Comparison of ENCODE assay signal across 2 cellular contexts in genomic region chr20:3749087-3749688, GRCh38.
TF ChIP-seq lines count a peak whose summit lies in the region.

No MANE protein-coding gene starts in this region.

TF ChIP-seq in SK-N-SH, 30 proteins besides CTCF, POLR2A, EP300 and RAD21:
- TF ChIP-seq MXI1 (IDR thresholded peaks at IDR 0.05; ENCODE audit: low read depth, low read length): no peak
- TF ChIP-seq YY1 (IDR thresholded peaks at IDR 0.05; ENCODE audit: low read depth): no peak
- TF ChIP-seq NFIC (IDR thresholded peaks at IDR 0.05; ENCODE audit: borderline replicate concordance): no peak
- no peak for TF ChIP-seq JUND (IDR thresholded peaks at IDR 0.05)
- no peak for TF ChIP-seq FOXM1 (IDR thresholded peaks at IDR 0.05; ENCODE audit: low read depth)
- TF ChIP-seq TEAD4 (IDR thresholded peaks at IDR 0.05; ENCODE audit: borderline replicate concordance, insufficient read depth): no peak
- TF ChIP-seq ZBTB33 (IDR thresholded peaks at IDR 0.05; ENCODE audit: borderline replicate concordance, low read depth): no peak
- no peak for TF ChIP-seq ELF1 (IDR thresholded peaks at IDR 0.05)
- no peak for TF ChIP-seq PBX3 (IDR thresholded peaks at IDR 0.05)
- TF ChIP-seq USF1 (IDR thresholded peaks at IDR 0.05; ENCODE audit: borderline replicate concordance, low read depth): no peak
- no peak for TF ChIP-seq GATA2 (CRISPR knock-in tag; IDR thresholded peaks at IDR 0.05)
- TF ChIP-seq GABPA (IDR thresholded peaks at IDR 0.05; ENCODE audit: low read depth): no peak
- no peak for TF ChIP-seq CHD2 (IDR thresholded peaks at IDR 0.05; ENCODE audit: low read length, partially characterized antibody)
- TF ChIP-seq TCF12 (IDR thresholded peaks at IDR 0.05): no peak
- TF ChIP-seq SIN3A (IDR thresholded peaks at IDR 0.05; ENCODE audit: borderline replicate concordance, low read depth, low read length): no peak
- no peak for TF ChIP-seq NRF1 (IDR thresholded peaks at IDR 0.05; ENCODE audit: low read depth, low read length)

TF ChIP-seq in SK-N-SH treated with all-trans-retinoic acid at 6 μM for 48 hours, 23 proteins besides CTCF, POLR2A, EP300 and RAD21:
- TF ChIP-seq GLIS3 (CRISPR knock-in tag; IDR thresholded peaks at IDR 0.05): no peak
- no peak for TF ChIP-seq TCF4 (CRISPR knock-in tag; IDR thresholded peaks at IDR 0.05; ENCODE audit: borderline replicate concordance)
- no peak for TF ChIP-seq CSRNP3 (CRISPR knock-in tag; IDR thresholded peaks at IDR 0.05)
- TF ChIP-seq ZNF70 (CRISPR knock-in tag; IDR thresholded peaks at IDR 0.05): no peak
- TF ChIP-seq ARNTL (CRISPR knock-in tag; IDR thresholded peaks at IDR 0.05; ENCODE audit: borderline replicate concordance, low read depth): no peak
- TF ChIP-seq POU6F1 (CRISPR knock-in tag; IDR thresholded peaks at IDR 0.05; ENCODE audit: borderline replicate concordance, low read depth): no peak
- TF ChIP-seq CSDC2 (CRISPR knock-in tag; IDR thresholded peaks at IDR 0.05): no peak
- no peak for TF ChIP-seq ZC3H10 (CRISPR knock-in tag; IDR thresholded peaks at IDR 0.05)
